ENCODE assay signal across 2 cellular contexts in the genomic region with DNA sequence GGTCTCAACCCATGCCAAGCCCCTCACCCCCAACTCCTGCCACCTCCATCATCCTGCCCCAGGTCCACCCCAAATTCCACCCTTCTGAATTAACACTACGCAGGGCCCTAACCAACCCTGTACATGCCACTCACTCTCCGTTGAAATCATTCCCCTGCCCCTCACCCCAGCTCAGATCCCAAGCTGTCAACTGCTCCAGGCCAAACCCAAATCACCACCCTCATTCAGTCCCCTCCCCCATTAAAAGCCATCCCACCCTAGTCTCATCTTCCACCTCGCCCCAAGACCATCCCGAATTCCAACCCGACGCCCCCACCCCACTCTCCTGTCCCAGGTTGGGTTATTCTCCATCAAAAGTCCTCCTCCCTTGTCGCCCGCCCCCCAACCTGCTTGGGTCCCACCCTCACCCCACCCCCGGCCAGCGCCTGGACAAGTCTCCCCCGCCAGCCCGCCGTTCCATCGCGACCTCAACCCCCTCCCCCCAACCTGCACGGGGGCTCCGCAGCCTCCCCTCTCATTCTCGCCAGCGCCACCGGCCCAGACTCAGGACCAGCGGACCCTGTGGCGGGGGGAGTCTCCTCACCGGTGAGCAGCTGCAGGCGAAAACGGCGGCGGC.
TF ChIP-seq lines count a peak whose summit lies in the region.

No MANE protein-coding gene starts in this region.

TF ChIP-seq in GM12891, 5 proteins besides CTCF, POLR2A, EP300 and RAD21:
- TF ChIP-seq POLR2AphosphoS5 (IDR thresholded peaks at IDR 0.05; ENCODE audit: low read depth, low read length), result no peak
- TF ChIP-seq SPI1 (IDR thresholded peaks at IDR 0.05; ENCODE audit: low read depth, low read length), result no peak
- TF ChIP-seq POU2F2 (IDR thresholded peaks at IDR 0.05; ENCODE audit: low read depth, low read length), result no peak
- no peak for TF ChIP-seq PAX5 (IDR thresholded peaks at IDR 0.05; ENCODE audit: insufficient read depth, low read length, severe bottlenecking)
- TF ChIP-seq TAF1 (IDR thresholded peaks at IDR 0.05; ENCODE audit: low read depth, low read length), result no peak

TF ChIP-seq in H1, 55 proteins besides CTCF, POLR2A, EP300 and RAD21:
- TF ChIP-seq SUZ12 (IDR thresholded peaks at IDR 0.05; ENCODE audit: low read length) (no peak), SIN3A (conservative IDR thresholded peaks at IDR 0.05 in 1 of 2, IDR thresholded peaks at IDR 0.05 in 1 of 2; ENCODE audit: low read depth in 1 of 2, low read length in 2 of 2) (0 out of 4 replicates have a peak, but pooled peaks of 1 of the 2 experiments have one; percentile 67), TCF12 (IDR thresholded peaks at IDR 0.05; ENCODE audit: low read depth, low read length) (no peak)
